In the genomic region with DNA sequence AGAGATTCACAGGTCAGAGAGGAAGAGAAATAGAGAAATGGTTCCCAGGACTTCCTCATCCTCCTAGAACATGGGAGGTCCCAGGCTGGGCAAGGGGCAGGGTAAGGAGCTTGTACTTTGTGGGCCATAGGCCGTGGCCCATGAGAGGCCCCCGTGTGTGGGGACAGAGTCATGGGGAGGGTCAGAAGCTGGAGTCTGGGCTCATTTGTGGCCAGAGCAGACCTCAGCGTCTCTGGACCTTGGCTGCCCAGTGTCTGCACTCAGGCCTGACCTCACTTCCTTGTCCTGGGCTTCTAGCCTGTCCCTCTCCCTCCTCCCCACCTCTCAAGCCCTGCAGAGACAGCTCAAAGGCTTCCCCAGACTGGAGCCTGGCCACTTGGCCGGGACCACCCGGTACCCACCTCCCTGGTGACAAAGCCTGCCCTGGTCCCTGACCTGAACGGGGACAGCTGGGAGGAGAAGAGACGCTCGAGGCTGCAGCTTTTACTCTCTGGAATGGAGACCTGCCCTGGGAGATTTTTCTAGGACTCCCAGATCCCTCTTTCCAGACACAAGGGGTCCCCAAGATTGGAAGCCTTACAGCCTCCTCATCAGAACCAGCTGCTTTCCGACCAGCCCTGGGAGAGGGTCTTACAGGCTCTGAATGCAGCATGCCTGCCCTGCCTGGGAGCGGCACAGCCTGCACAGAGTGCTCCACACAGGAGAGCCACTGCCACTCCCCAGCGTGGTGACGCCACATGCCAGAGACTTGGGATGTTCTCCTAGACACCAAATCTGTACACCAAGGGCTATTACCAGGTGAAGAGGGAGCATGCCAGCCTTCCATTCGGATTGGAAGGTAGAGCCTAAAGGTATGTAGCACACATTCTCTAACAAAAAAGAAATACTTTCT, we compare ENCODE assay signal across 17 cellular contexts.
"Had no signal": no experiment of that assay in that cellular context is flagged by ENCODE, and none has a peak within 500 bp of the region (broad histone marks: within the 10 kb centered on the region; RNA-seq: fewer than 3 reads in every experiment).

No MANE protein-coding gene starts in this region.

- H3K4me3 ChIP-seq: colonic mucosa, hepatocyte, pancreas, prostate gland, sigmoid colon, skin epidermis, testis, tibial nerve had no signal

- H3K27ac ChIP-seq: colonic mucosa, foreskin keratinocyte, hepatocyte, pancreas, prostate gland, sigmoid colon, skin epidermis, testis, tibial nerve had no signal

- H3K4me3 Mint-ChIP-seq: naive thymus-derived CD4-positive, alpha-beta T cell; nephron progenitor cell had no signal

- H3K27ac Mint-ChIP-seq: naive thymus-derived CD4-positive, alpha-beta T cell; nephron progenitor cell had no signal

- H3K4me2 ChIP-seq: hepatocyte had no signal

- H3K36me3 Mint-ChIP-seq: naive thymus-derived CD4-positive, alpha-beta T cell had no signal

- H3K27me3 ChIP-seq: colonic mucosa, foreskin keratinocyte, hepatocyte, pancreas, testis, tibial nerve had no signal

- H3K79me2 ChIP-seq: hepatocyte had no signal

- H3K9me3 Mint-ChIP-seq: nephron progenitor cell had no signal

- DNase-seq: caudate nucleus; colonic mucosa; dermis blood vessel endothelial cell; foreskin keratinocyte; kidney; left colon; naive thymus-derived CD4-positive, alpha-beta T cell; nephron progenitor cell; pancreas; retina; sigmoid colon; stimulated activated naive CD4-positive, alpha-beta T cell treated with Interleukin-2 at 50 U/mL for 16 hours; testis had no signal

- H3K4me1 ChIP-seq: colonic mucosa, foreskin keratinocyte, pancreas, prostate gland, sigmoid colon, testis, tibial nerve had no signal

- H3K9me3 ChIP-seq: colonic mucosa, pancreas, prostate gland, sigmoid colon, testis, tibial nerve had no signal

- ATAC-seq: foreskin keratinocyte; left colon; naive thymus-derived CD4-positive, alpha-beta T cell; pancreas had no signal

- H3K36me3 ChIP-seq: colonic mucosa, pancreas, prostate gland, sigmoid colon, tibial nerve had no signal

- H2AFZ ChIP-seq: hepatocyte had no signal
